ENCODE assay signal across 8 cellular contexts in genomic region chr7:134766779-134767566, GRCh38. TPM values are rescaled to one million over a fixed set of nuclear protein-coding genes. Genes with fewer than 3 reads are reported as not detected.
A peak's percentile ranks its signal among the peaks of the same experiment; 100 is the strongest.
DNase-seq lines count a peak whose midpoint lies in the region; ATAC-seq and TF ChIP-seq lines count a peak whose summit lies in the region.

No MANE protein-coding gene starts in this region.

- TF ChIP-seq EP300 in sigmoid colon (IDR thresholded peaks at IDR 0.05), result no peak

- in situ Hi-C loops in G401 (cut with HindIII; ENCODE audit: low sequenced_read_pairs), result no loop called here

- peak; percentile 51 for ATAC-seq in GM18873 (IDR thresholded peaks at IDR 0.05; ENCODE audit: low FRiP score, unreplicated experiment)
- ATAC-seq in HG02970 (IDR thresholded peaks at IDR 0.05; ENCODE audit: low FRiP score, unreplicated experiment), result peak; percentile 65

- H3K36me3 ChIP-seq in sigmoid colon, result no peaks in the 10 kb centered on the region

- TF ChIP-seq CTCF in cardiac fibroblast (IDR thresholded peaks at IDR 0.05; ENCODE audit: low read depth, low read length), result no peak
- no peak for TF ChIP-seq CTCF in sigmoid colon (IDR thresholded peaks at IDR 0.05)

- no peaks in the 10 kb centered on the region for H3K9me3 ChIP-seq in sigmoid colon

- no peaks in the 10 kb centered on the region for H3K27me3 Mint-ChIP-seq in activated T-helper 1 cell treated with anti-CD3 and anti-CD28 coated beads, Interleukin-12 subunit alpha, Interleukin-12 subunit beta, Interleukin-2, Interleukin-4 antibody, amounts not matched to agents 30 ng/mL and 10 ng/mL and 1 ng/mL, durations not matched to agents 14 hours and 24 hours and 36 hours (ENCODE audit: insufficient read depth)

- no peaks in the 10 kb centered on the region for H3K27me3 ChIP-seq in sigmoid colon

- peaks cover 0 to 13% (median 3%) of the 10 kb centered on the region in 4 donors for H3K4me1 ChIP-seq in sigmoid colon

- H3K9me3 Mint-ChIP-seq in activated T-helper 1 cell treated with anti-CD3 and anti-CD28 coated beads, Interleukin-12 subunit alpha, Interleukin-12 subunit beta, Interleukin-2, Interleukin-4 antibody, amounts not matched to agents 30 ng/mL and 10 ng/mL and 1 ng/mL, durations not matched to agents 14 hours and 24 hours and 36 hours, result no peaks in the 10 kb centered on the region

- no peak overlapping the region for H3K27ac Mint-ChIP-seq in activated T-helper 1 cell treated with anti-CD3 and anti-CD28 coated beads, Interleukin-12 subunit alpha, Interleukin-12 subunit beta, Interleukin-2, Interleukin-4 antibody, amounts not matched to agents 30 ng/mL and 10 ng/mL and 1 ng/mL, durations not matched to agents 14 hours and 24 hours and 36 hours

- no peak overlapping the region for H3K4me3 ChIP-seq in cardiac fibroblast (replicated peaks in 1 of 2; ENCODE audit: low read depth in 2 of 2, low read length in 2 of 2)
- no peak overlapping the region for H3K4me3 ChIP-seq in sigmoid colon

- H3K36me3 Mint-ChIP-seq in activated T-helper 1 cell treated with anti-CD3 and anti-CD28 coated beads, Interleukin-12 subunit alpha, Interleukin-12 subunit beta, Interleukin-2, Interleukin-4 antibody, amounts not matched to agents 30 ng/mL and 10 ng/mL and 1 ng/mL, durations not matched to agents 14 hours and 24 hours and 36 hours (ENCODE audit: low read depth), result no peaks in the 10 kb centered on the region

- 58 to 61% methylated on average over 15 of the region's 15 CpGs for WGBS in sigmoid colon, 2 donors

- no peaks in the 10 kb centered on the region for H3K4me1 Mint-ChIP-seq in activated T-helper 1 cell treated with anti-CD3 and anti-CD28 coated beads, Interleukin-12 subunit alpha, Interleukin-12 subunit beta, Interleukin-2, Interleukin-4 antibody, amounts not matched to agents 30 ng/mL and 10 ng/mL and 1 ng/mL, durations not matched to agents 14 hours and 24 hours and 36 hours (ENCODE audit: low read depth)

- DNase-seq in cardiac fibroblast (ENCODE audit: low read depth in 2 of 2) (peak; percentile 53 to 78), sigmoid colon (no peak), HuH-7.5 (ENCODE audit: low spot score) (no peak), G401 (ENCODE audit: low spot score) (no peak)
- DNase-seq in activated T-helper 1 cell treated with anti-CD3 and anti-CD28 coated beads, Interleukin-12 subunit alpha, Interleukin-12 subunit beta, Interleukin-2, Interleukin-4 antibody, amounts not matched to agents 30 ng/mL and 10 ng/mL and 1 ng/mL, durations not matched to agents 14 hours and 24 hours and 36 hours (ENCODE audit: low spot score), result no peak
- no peak for DNase-seq in activated CD4-positive, CD25-positive, alpha-beta regulatory T cell (lab: John Stamatoyannopoulos, UW)

- TF ChIP-seq POLR2A in sigmoid colon (IDR thresholded peaks at IDR 0.05), result no peak

- intact Hi-C loops in sigmoid colon (cut with DNase I), result no loop called here
- intact Hi-C loops in activated T-helper 1 cell treated with anti-CD3 and anti-CD28 coated beads, Interleukin-12 subunit alpha, Interleukin-12 subunit beta, Interleukin-2, Interleukin-4 antibody, amounts not matched to agents 30 ng/mL and 10 ng/mL and 1 ng/mL, durations not matched to agents 14 hours and 24 hours and 36 hours (cut with micrococcal nuclease), result no loop called here

- H3K4me3 Mint-ChIP-seq in activated T-helper 1 cell treated with anti-CD3 and anti-CD28 coated beads, Interleukin-12 subunit alpha, Interleukin-12 subunit beta, Interleukin-2, Interleukin-4 antibody, amounts not matched to agents 30 ng/mL and 10 ng/mL and 1 ng/mL, durations not matched to agents 14 hours and 24 hours and 36 hours, result no peak overlapping the region

- peak overlapping the region; percentile 26 to 62 (median 41) for H3K27ac ChIP-seq in sigmoid colon

RNA-seq across cellular contexts. Expression of gene CALD1, which starts 12.5 kb away (rescaled TPM):
- total RNA-seq in sigmoid colon, result 1,000 to 10,000 TPM; 1,069 to 2,150 (median 1,500) TPM
- 100 to 1,000 TPM in 1 of 3 donors, 10 to 100 TPM in 2; 34.7 to 125 (median 79.3) TPM for polyA plus RNA-seq in sigmoid colon
- 2.3 and 3.3 TPM in 2 replicates for total RNA-seq in activated T-helper 1 cell treated with anti-CD3 and anti-CD28 coated beads, Interleukin-12 subunit alpha, Interleukin-12 subunit beta, Interleukin-2, Interleukin-4 antibody, amounts not matched to agents 30 ng/mL and 10 ng/mL and 1 ng/mL, durations not matched to agents 14 hours and 24 hours and 36 hours
- total RNA-seq in G401 (2014; rRNA removed; shearing (Covaris generic)), result 0.55 and 1.9 TPM in 2 replicates

Comparison
In these comparisons a context has a peak if more than half of its experiments do, and no peak if none do; other contexts are left out.
1. DNase-seq: peak in cardiac fibroblast (2 of 2); none in sigmoid colon (single experiment), HuH-7.5 (single experiment), activated T-helper 1 cell treated with anti-CD3 and anti-CD28 coated beads, Interleukin-12 subunit alpha, Interleukin-12 subunit beta, Interleukin-2, Interleukin-4 antibody, amounts not matched to agents 30 ng/mL and 10 ng/mL and 1 ng/mL, durations not matched to agents 14 hours and 24 hours and 36 hours (single experiment), activated CD4-positive, CD25-positive, alpha-beta regulatory T cell (0 of 4) and G401 (single experiment).
2. RNA of gene CALD1, which starts 12.5 kb away (total RNA-seq): 1,069 to 2,150 TPM in sigmoid colon; 2.3 to 3.3 TPM in activated T-helper 1 cell treated with anti-CD3 and anti-CD28 coated beads, Interleukin-12 subunit alpha, Interleukin-12 subunit beta, Interleukin-2, Interleukin-4 antibody, amounts not matched to agents 30 ng/mL and 10 ng/mL and 1 ng/mL, durations not matched to agents 14 hours and 24 hours and 36 hours and 0.55 to 1.9 TPM in G401; every median in the first group is over 100 times any median in the second.